16 cellular contexts compared by ENCODE assay signal in the genomic region with DNA sequence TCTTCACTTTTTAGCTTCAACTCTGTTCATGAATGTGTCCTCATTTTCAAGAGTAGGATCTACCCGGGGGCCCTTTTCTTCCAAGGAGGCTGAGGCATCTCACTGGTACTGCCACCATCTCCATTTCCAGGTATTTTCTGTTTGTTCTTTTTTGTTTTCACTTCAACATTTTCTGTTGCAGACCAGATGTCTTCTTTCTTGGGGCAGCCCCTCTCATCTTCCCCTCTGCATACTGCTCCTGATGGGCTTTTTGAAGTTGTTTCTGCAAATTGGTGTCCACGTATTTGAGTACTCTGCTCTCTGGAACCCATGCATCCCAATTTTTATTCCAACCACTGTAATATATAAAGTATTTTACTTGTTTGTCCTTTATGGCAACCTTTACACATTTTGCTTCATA.
DNase-seq lines count a peak whose midpoint lies in the region; ATAC-seq and TF ChIP-seq lines count a peak whose summit lies in the region.
"Had no signal": no experiment of that assay in that cellular context is flagged by ENCODE, and none has a peak within 500 bp of the region (broad histone marks: within the 10 kb centered on the region; RNA-seq: fewer than 3 reads in every experiment).

No MANE protein-coding gene starts in this region.

- H3K4me1 ChIP-seq in A673 (ENCODE audit: insufficient read depth, low read length, poor library complexity, severe bottlenecking) (peaks cover 35% of the 10 kb centered on the region), OCI-LY3 (ENCODE audit: low read length) (peaks cover 25% of the 10 kb centered on the region)

- H3K27me3 Mint-ChIP-seq in stimulated activated naive B cell treated with anti-CD40 and anti-IgM and Interleukin-4, amounts not matched to agents 10 μg/mL and 1 μg/mL and 100 μg/mL, for 72 hours: peaks cover 0 to 4% of the 10 kb centered on the region in 2 donors

- no peaks in the 10 kb centered on the region for H3K27me3 ChIP-seq in A673 (replicated peaks; ENCODE audit: insufficient read depth, low read depth, low read length, poor library complexity)
- H3K27me3 ChIP-seq in OCI-LY3 (ENCODE audit: low read depth, low read length): no peaks in the 10 kb centered on the region
- H3K27me3 ChIP-seq: BLaER1 treated with 17β-estradiol and CSF1 and Interleukin-3, amounts not matched to agents 10 nM and 100 nM had no signal

- TF ChIP-seq CTCF in A673 (conservative IDR thresholded peaks at IDR 0.05; ENCODE audit: low read depth, low read length): no peak
- no peak for TF ChIP-seq CTCF in OCI-LY3 (IDR thresholded peaks at IDR 0.05; ENCODE audit: low read depth, low read length)

- no peak overlapping the region for H3K4me3 Mint-ChIP-seq in stimulated activated naive B cell treated with anti-CD40 and anti-IgM and Interleukin-4, amounts not matched to agents 10 μg/mL and 1 μg/mL and 100 μg/mL, for 72 hours
- H3K4me3 Mint-ChIP-seq: B cell; CD8-positive, alpha-beta T cell had no signal

- peaks cover 7 to 10% of the 10 kb centered on the region in 2 donors for H3K9me3 Mint-ChIP-seq in stimulated activated naive B cell treated with anti-CD40 and anti-IgM and Interleukin-4, amounts not matched to agents 10 μg/mL and 1 μg/mL and 100 μg/mL, for 72 hours

- H4K20me1 ChIP-seq in OCI-LY3 (ENCODE audit: insufficient read depth, low read length): no peaks in the 10 kb centered on the region
- H4K20me1 ChIP-seq: BLaER1 treated with 17β-estradiol and CSF1 and Interleukin-3, amounts not matched to agents 10 nM and 100 nM had no signal

- BruUV-seq in A673 (replicated peaks; lab: Mats Ljungman, UMichigan): no TSS peak

- H2AFZ ChIP-seq in OCI-LY3 (ENCODE audit: low read depth, low read length): no peak overlapping the region

- H3K36me3 Mint-ChIP-seq in stimulated activated naive B cell treated with anti-CD40 and anti-IgM and Interleukin-4, amounts not matched to agents 10 μg/mL and 1 μg/mL and 100 μg/mL, for 72 hours: peaks cover 10 to 17% of the 10 kb centered on the region in 2 donors

- CTCF ChIA-PET in A673 (lab: Charles Lee): no interaction called here

- ATAC-seq in left lobe of liver: peak; percentile 32
- peak; percentile 63 to 64 for ATAC-seq in stimulated activated naive B cell treated with anti-CD40 and anti-IgM and Interleukin-4, amounts not matched to agents 10 μg/mL and 1 μg/mL and 100 μg/mL, for 72 hours (replicated peaks)
- ATAC-seq: CD8-positive, alpha-beta T cell had no signal

- H3K9ac ChIP-seq in OCI-LY3 (ENCODE audit: low read length): 0 out of 2 replicates have a peak overlapping the region, but pooled peaks have one; percentile 32
- H3K9ac ChIP-seq: BLaER1 treated with 17β-estradiol and CSF1 and Interleukin-3, amounts not matched to agents 10 nM and 100 nM had no signal

- H3K79me2 ChIP-seq in OCI-LY3 (ENCODE audit: low read length): no peaks in the 10 kb centered on the region

- peaks cover 4 to 19% of the 10 kb centered on the region in 2 donors for H3K4me1 Mint-ChIP-seq in stimulated activated naive B cell treated with anti-CD40 and anti-IgM and Interleukin-4, amounts not matched to agents 10 μg/mL and 1 μg/mL and 100 μg/mL, for 72 hours
- H3K4me1 Mint-ChIP-seq: B cell had no signal

- no peak for DNase-seq in A673 (ENCODE audit: low spot score)
- no peak for DNase-seq in left lobe of liver (ENCODE audit: low spot score)
- DNase-seq in stimulated activated naive B cell treated with anti-CD40 and anti-IgM and Interleukin-4, amounts not matched to agents 10 μg/mL and 1 μg/mL and 100 μg/mL, for 72 hours: no peak
- no peak for DNase-seq in NCI-H128 (lab: John Stamatoyannopoulos, UW; ENCODE audit: unreplicated experiment)
- DNase-seq in UCSD-AML1 (lab: John Stamatoyannopoulos, UW; ENCODE audit: unreplicated experiment): no peak
- DNase-seq in NCI-H187 treated with DMSO at 0.1 percent for 48 hours (lab: John Stamatoyannopoulos, UW): no peak
- DNase-seq: 8988T; Calu3; CD8-positive, alpha-beta T cell; DMS79 treated with DMSO at 0.1 percent for 48 hours; GF-D8; IMR-90 had no signal

- H3K4me2 ChIP-seq in OCI-LY3 (ENCODE audit: low read length): peak overlapping the region; percentile 62
- H3K4me2 ChIP-seq: BLaER1 treated with 17β-estradiol and CSF1 and Interleukin-3, amounts not matched to agents 10 nM and 100 nM had no signal

- H3K4me3 ChIP-seq in A673 (ENCODE audit: low read depth, low read length, poor library complexity, severe bottlenecking) (no peak overlapping the region), OCI-LY3 (ENCODE audit: low read length) (peak overlapping the region; percentile 35)
- H3K4me3 ChIP-seq: BLaER1 treated with 17β-estradiol and CSF1 and Interleukin-3, amounts not matched to agents 10 nM and 100 nM; HAP-1 had no signal

- H3K9me3 ChIP-seq in A673 (ENCODE audit: low read depth, low read length, poor library complexity, severe bottlenecking) (peaks cover 25% of the 10 kb centered on the region), OCI-LY3 (ENCODE audit: insufficient read depth, low read length) (0 out of 2 replicates have a peak, but pooled peaks cover 4% of the 10 kb centered on the region)
- H3K9me3 ChIP-seq: HAP-1 had no signal

- peaks cover 58% of the 10 kb centered on the region for H3K36me3 ChIP-seq in A673 (ENCODE audit: insufficient read depth, low read length, poor library complexity, severe bottlenecking)
- peaks cover 10% of the 10 kb centered on the region for H3K36me3 ChIP-seq in OCI-LY3 (replicated peaks; ENCODE audit: low read depth, low read length)

- H3K27ac ChIP-seq in A673 (ENCODE audit: low read depth, low read length, poor library complexity, severe bottlenecking): peak overlapping the region; percentile 21
- peak overlapping the region; percentile 16; the same call in 1 of the 2 replicates for H3K27ac ChIP-seq in OCI-LY3 (ENCODE audit: low read length)
- H3K27ac ChIP-seq: BLaER1 treated with 17β-estradiol and CSF1 and Interleukin-3, amounts not matched to agents 10 nM and 100 nM had no signal

- peak overlapping the region; percentile 15 for H3K27ac Mint-ChIP-seq in stimulated activated naive B cell treated with anti-CD40 and anti-IgM and Interleukin-4, amounts not matched to agents 10 μg/mL and 1 μg/mL and 100 μg/mL, for 72 hours
- H3K27ac Mint-ChIP-seq: B cell; CD8-positive, alpha-beta T cell had no signal

- intact Hi-C loops in A673 (cut with micrococcal nuclease; ENCODE audit: unreplicated experiment): no loop called here

- POLR2A ChIA-PET in A673 (lab: Charles Lee; ENCODE audit: low non-redundant PET): no interaction called here
